In the genomic region with DNA sequence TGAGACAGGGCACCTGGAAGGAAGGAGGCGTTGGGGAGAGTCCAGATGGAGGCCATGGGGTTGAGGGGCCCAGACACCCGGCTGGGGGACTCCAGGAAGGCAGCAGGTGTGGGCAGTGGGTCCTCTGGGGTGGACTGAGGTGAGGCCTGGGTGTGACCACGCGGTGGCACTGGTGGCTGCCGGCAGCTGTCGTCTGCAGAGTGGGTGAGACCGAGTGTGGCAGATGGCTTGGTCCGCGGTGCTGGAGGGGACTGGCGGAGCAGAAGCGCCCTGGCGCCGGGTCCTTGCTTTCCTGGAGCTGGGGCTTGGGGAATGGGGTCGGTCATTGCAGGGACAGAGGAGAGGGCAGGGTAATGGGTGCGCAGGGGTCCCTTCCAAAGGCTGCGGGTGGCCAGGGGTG, we compare ENCODE assay signal across 2 cellular contexts.
TF ChIP-seq lines count a peak whose summit lies in the region.

No MANE protein-coding gene starts in this region.

TF ChIP-seq in GM23338, 12 proteins besides CTCF, POLR2A, EP300 and RAD21 (continues in another document):
- TF ChIP-seq REST (IDR thresholded peaks at IDR 0.05; ENCODE audit: unreplicated experiment) (no peak), NANOG (IDR thresholded peaks at IDR 0.05; ENCODE audit: borderline replicate concordance) (no peak), EZH2phosphoT487 (IDR thresholded peaks at IDR 0.05; ENCODE audit: unreplicated experiment) (no peak), CREB1 (CRISPR knock-in tag; IDR thresholded peaks at IDR 0.05; ENCODE audit: low read depth) (no peak), ZNF114 (CRISPR knock-in tag; IDR thresholded peaks at IDR 0.05) (no peak), EZH2 (IDR thresholded peaks at IDR 0.05; ENCODE audit: low read depth, unreplicated experiment) (no peak), ZNF331 (CRISPR knock-in tag; IDR thresholded peaks at IDR 0.05; ENCODE audit: low read depth) (no peak), ZNF462 (CRISPR knock-in tag; IDR thresholded peaks at IDR 0.05) (no peak), POLR2AphosphoS5 (IDR thresholded peaks at IDR 0.05; ENCODE audit: low read depth) (no peak)
- TF ChIP-seq, protein P1, sequence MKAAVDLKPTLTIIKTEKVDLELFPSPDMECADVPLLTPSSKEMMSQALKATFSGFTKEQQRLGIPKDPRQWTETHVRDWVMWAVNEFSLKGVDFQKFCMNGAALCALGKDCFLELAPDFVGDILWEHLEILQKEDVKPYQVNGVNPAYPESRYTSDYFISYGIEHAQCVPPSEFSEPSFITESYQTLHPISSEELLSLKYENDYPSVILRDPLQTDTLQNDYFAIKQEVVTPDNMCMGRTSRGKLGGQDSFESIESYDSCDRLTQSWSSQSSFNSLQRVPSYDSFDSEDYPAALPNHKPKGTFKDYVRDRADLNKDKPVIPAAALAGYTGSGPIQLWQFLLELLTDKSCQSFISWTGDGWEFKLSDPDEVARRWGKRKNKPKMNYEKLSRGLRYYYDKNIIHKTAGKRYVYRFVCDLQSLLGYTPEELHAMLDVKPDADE (IDR thresholded peaks at IDR 0.05), result no peak

TF ChIP-seq in SK-N-SH treated with all-trans-retinoic acid at 6 μM for 48 hours, 23 proteins besides CTCF, POLR2A, EP300 and RAD21 (continued from another document):
- TF ChIP-seq, protein P2, sequence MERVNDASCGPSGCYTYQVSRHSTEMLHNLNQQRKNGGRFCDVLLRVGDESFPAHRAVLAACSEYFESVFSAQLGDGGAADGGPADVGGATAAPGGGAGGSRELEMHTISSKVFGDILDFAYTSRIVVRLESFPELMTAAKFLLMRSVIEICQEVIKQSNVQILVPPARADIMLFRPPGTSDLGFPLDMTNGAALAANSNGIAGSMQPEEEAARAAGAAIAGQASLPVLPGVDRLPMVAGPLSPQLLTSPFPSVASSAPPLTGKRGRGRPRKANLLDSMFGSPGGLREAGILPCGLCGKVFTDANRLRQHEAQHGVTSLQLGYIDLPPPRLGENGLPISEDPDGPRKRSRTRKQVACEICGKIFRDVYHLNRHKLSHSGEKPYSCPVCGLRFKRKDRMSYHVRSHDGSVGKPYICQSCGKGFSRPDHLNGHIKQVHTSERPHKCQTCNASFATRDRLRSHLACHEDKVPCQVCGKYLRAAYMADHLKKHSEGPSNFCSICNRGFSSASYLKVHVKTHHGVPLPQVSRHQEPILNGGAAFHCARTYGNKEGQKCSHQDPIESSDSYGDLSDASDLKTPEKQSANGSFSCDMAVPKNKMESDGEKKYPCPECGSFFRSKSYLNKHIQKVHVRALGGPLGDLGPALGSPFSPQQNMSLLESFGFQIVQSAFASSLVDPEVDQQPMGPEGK (CRISPR knock-in tag; IDR thresholded peaks at IDR 0.05; ENCODE audit: borderline replicate concordance), result no peak
- TF ChIP-seq RARB (CRISPR knock-in tag; IDR thresholded peaks at IDR 0.05) (no peak), TOX (CRISPR knock-in tag; IDR thresholded peaks at IDR 0.05; ENCODE audit: borderline replicate concordance) (no peak)
- TF ChIP-seq, protein P3, sequence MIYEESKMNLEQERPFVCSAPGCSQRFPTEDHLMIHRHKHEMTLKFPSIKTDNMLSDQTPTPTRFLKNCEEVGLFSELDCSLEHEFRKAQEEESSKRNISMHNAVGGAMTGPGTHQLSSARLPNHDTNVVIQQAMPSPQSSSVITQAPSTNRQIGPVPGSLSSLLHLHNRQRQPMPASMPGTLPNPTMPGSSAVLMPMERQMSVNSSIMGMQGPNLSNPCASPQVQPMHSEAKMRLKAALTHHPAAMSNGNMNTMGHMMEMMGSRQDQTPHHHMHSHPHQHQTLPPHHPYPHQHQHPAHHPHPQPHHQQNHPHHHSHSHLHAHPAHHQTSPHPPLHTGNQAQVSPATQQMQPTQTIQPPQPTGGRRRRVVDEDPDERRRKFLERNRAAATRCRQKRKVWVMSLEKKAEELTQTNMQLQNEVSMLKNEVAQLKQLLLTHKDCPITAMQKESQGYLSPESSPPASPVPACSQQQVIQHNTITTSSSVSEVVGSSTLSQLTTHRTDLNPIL (CRISPR knock-in tag; IDR thresholded peaks at IDR 0.05; ENCODE audit: low read depth), result no peak
